In the genomic region with DNA sequence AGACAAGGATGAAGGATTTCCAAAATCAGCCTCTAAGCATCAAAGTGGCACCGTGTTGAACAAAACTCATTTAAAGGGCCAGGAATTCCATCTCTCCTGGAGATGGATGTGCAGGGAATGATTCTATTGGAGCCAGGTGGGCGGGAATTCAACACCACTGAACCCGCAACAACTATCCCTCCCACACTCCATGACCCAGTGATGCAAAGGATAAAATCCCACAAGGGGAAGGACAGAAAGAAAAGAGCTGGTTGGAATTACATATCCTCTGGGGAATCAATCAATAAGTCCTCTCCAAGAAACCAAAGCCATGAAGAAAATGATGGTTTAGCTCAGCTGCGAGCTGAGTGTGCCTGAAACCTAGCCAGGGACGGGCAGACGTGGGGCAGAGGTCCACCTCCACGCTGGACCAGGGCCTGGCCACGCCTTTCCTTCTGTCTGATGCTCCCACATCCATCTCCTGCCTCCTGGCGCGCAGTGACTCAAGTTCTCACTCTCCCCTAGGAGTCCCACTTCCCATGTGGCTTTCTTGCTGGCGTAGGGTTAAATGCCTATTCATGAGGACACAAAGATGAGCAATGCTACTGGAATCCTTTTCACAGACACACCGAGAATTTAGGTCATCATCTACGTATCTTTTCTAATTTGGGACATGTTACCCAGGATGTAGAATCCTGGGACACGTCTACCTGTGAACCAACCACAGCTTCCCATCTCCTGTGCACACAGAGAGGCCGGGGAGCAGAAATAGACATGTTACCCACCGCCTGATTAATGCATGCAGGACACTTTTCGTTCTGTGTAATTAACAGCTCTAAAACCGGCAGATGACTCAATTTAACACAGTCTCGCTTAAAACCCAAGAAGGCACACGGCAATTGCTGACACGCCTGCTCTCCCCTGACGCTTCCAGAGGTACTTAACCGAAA, we compare ENCODE assay signal across 11 cellular contexts. TPM values are rescaled to one million over a fixed set of nuclear protein-coding genes. Genes with fewer than 3 reads are reported as not detected.
DNase-seq lines count a peak whose midpoint lies in the region; ATAC-seq, FAIRE-seq and TF ChIP-seq lines count a peak whose summit lies in the region.
"Had no signal": no experiment of that assay in that cellular context is flagged by ENCODE, and none has a peak within 500 bp of the region (broad histone marks: within the 10 kb centered on the region; RNA-seq: fewer than 3 reads in every experiment).

No MANE protein-coding gene starts in this region.

- no peaks in the 10 kb centered on the region for H3K9me3 ChIP-seq in lower lobe of right lung
- H3K9me3 ChIP-seq: uterus had no signal

- H3K36me3 ChIP-seq in lower lobe of right lung = peaks cover 16% of the 10 kb centered on the region
- H3K36me3 ChIP-seq: uterus had no signal

- intact Hi-C loops in lower lobe of right lung (cut with DNase I) = no loop called here

- no peaks in the 10 kb centered on the region for H3K27me3 ChIP-seq in lower lobe of right lung (ENCODE audit: low read depth)
- H3K27me3 ChIP-seq: uterus had no signal

- FAIRE-seq in HTR-8/SVneo (lab: Jason Lieb, UNC) = peak; percentile 92

- H3K4me1 ChIP-seq in lower lobe of right lung = no peaks in the 10 kb centered on the region
- H3K4me1 ChIP-seq: uterus had no signal

- H3K4me3 ChIP-seq in AG04449 (ENCODE audit: low read depth, low read length) (peak overlapping the region; percentile 23), lower lobe of right lung (no peak overlapping the region)
- H3K4me3 ChIP-seq: uterus had no signal

- ATAC-seq in lower lobe of right lung (no peak), GM21576 (IDR thresholded peaks at IDR 0.05; ENCODE audit: unreplicated experiment) (no peak), HG03354 (IDR thresholded peaks at IDR 0.05; ENCODE audit: poor library complexity, severe bottlenecking, unreplicated experiment) (no peak)

- POLR2A ChIA-PET in AG04449 (lab: Yijun Ruan, JAX) = interaction anchor here (0.9 kb wide), 1 partner anchor 42 kb away, joined by 3 read pairs; no protein-coding TSS in a partner anchor

- H3K27ac ChIP-seq in lower lobe of right lung = no peak overlapping the region
- H3K27ac ChIP-seq: uterus had no signal

- DNase-seq in AG04449 (ENCODE audit: low read depth, low spot score) = peak; percentile 97
- peak; percentile 92 for DNase-seq in HTR-8/SVneo (ENCODE audit: insufficient read length, low spot score)
- DNase-seq in brain pericyte (ENCODE audit: low read depth, low spot score) = peak; percentile 21
- peak; percentile 37 for DNase-seq in lower lobe of right lung
- no peak for DNase-seq in GDM1 (lab: John Stamatoyannopoulos, UW)
- DNase-seq in NCI-H1436 (lab: John Stamatoyannopoulos, UW) = no peak
- DNase-seq: Kasumi-1; stimulated activated CD4-positive, alpha-beta T cell treated with anti-CD3 and anti-CD28 coated beads, Interleukin-4, amount 100 ng/mL, for 24 hours had no signal

- CTCF ChIA-PET in AG04449 (lab: Yijun Ruan, JAX) = interaction anchor here (0.7 to 2.2 kb wide), 4 partner anchors 9 to 247 kb away, joined by 3 to 9 read pairs (median 4); partner anchors contain the start of gene SLC7A10

- peak; percentile 20 for TF ChIP-seq CTCF in AG04449 (IDR thresholded peaks at IDR 0.05; ENCODE audit: insufficient read depth, low read length, missing control alignments)
- no peak for TF ChIP-seq CTCF in lower lobe of right lung (IDR thresholded peaks at IDR 0.05)

RNA-seq across cellular contexts. Expression of gene PEPD, which starts 48.6 kb away (rescaled TPM):
- 94.0 TPM for total RNA-seq in lower lobe of right lung

Comparison
In these comparisons a context has a peak if more than half of its experiments do, and no peak if none do; other contexts are left out.
1. DNase-seq: peak in AG04449 (single experiment), HTR-8/SVneo (single experiment), brain pericyte (single experiment) and lower lobe of right lung (single experiment); none in GDM1 (single experiment) and NCI-H1436 (single experiment).